Comparison of ENCODE assay signal across 8 cellular contexts in genomic region chr9:127785933-127786772, GRCh38. TPM values are rescaled to one million over a fixed set of nuclear protein-coding genes. Genes with fewer than 3 reads are reported as not detected.
DNase-seq lines count a peak whose midpoint lies in the region; ATAC-seq, FAIRE-seq and TF ChIP-seq lines count a peak whose summit lies in the region.

Gene CDK9 (plus strand): TSS chr9:127786034. CDS start chr9:127786149, 115 bp downstream.

- H3K79me2 ChIP-seq in astrocyte (ENCODE audit: insufficient read depth, low read length): peaks cover 48% of the 10 kb centered on the region
- peaks cover 45% of the 10 kb centered on the region for H3K79me2 ChIP-seq in hepatocyte

- peak within 1 kb of the TSS; percentile 88 for H3K27ac Mint-ChIP-seq in astrocyte (ENCODE audit: unreplicated experiment)

- no peaks in the 10 kb centered on the region for H3K9me2 ChIP-seq in hepatocyte (replicated peaks; ENCODE audit: insufficient read depth)

- H3K4me1 Mint-ChIP-seq in astrocyte (ENCODE audit: low read depth, unreplicated experiment): peaks cover 13% of the 10 kb centered on the region

- ATAC-seq in GM18498 (IDR thresholded peaks at IDR 0.05; ENCODE audit: unreplicated experiment) (peak; percentile 65), HG02884 (IDR thresholded peaks at IDR 0.05; ENCODE audit: unreplicated experiment) (peak; percentile 49), HG03378 (IDR thresholded peaks at IDR 0.05; ENCODE audit: unreplicated experiment) (no peak)

- H3K9me3 ChIP-seq in astrocyte (ENCODE audit: insufficient read depth, low read depth, low read length) (no peaks in the 10 kb centered on the region), hepatocyte (ENCODE audit: low read depth) (no peaks in the 10 kb centered on the region)

- H3K4me2 ChIP-seq in astrocyte (ENCODE audit: low read length): peak within 1 kb of the TSS; percentile 88
- peak within 1 kb of the TSS; percentile 87 for H3K4me2 ChIP-seq in hepatocyte

- TF ChIP-seq CTCF in astrocyte (IDR thresholded peaks at IDR 0.05; ENCODE audit: insufficient read depth, low read depth, low read length): no peak
- TF ChIP-seq CTCF in hepatocyte (IDR thresholded peaks at IDR 0.05; ENCODE audit: poor library complexity): no peak
- no peak for TF ChIP-seq CTCF in retinal pigment epithelial cell (conservative IDR thresholded peaks at IDR 0.05; ENCODE audit: low read depth, low read length)

- DNase-seq in NCI-H2029 (lab: John Stamatoyannopoulos, UW) (peak; percentile 83), T-helper 9 cell (peak; percentile 91), astrocyte (ENCODE audit: low read depth) (peak; percentile 70), hepatocyte (ENCODE audit: low spot score) (peak; percentile 96), retinal pigment epithelial cell (ENCODE audit: low read depth) (no peak)

- H3K27me3 ChIP-seq in astrocyte (ENCODE audit: insufficient read depth, low read length): no peaks in the 10 kb centered on the region
- no peaks in the 10 kb centered on the region for H3K27me3 ChIP-seq in hepatocyte

- peak within 1 kb of the TSS; percentile 81 for H3K4me3 ChIP-seq in astrocyte (ENCODE audit: insufficient read depth, low read depth, low read length)
- peak within 1 kb of the TSS; percentile 100 for H3K4me3 ChIP-seq in hepatocyte
- peak within 1 kb of the TSS; percentile 89 for H3K4me3 ChIP-seq in retinal pigment epithelial cell (ENCODE audit: low read length)

- peak within 1 kb of the TSS; percentile 75 for H2AFZ ChIP-seq in astrocyte (ENCODE audit: low read depth, low read length)
- peak within 1 kb of the TSS; percentile 82 for H2AFZ ChIP-seq in hepatocyte

- H4K20me1 ChIP-seq in astrocyte (ENCODE audit: insufficient read depth, low read length): peaks cover 49% of the 10 kb centered on the region
- H4K20me1 ChIP-seq in hepatocyte (ENCODE audit: insufficient read depth, poor library complexity, severe bottlenecking): peaks cover 45% of the 10 kb centered on the region

- peak within 1 kb of the TSS; percentile 96 for H3K4me3 Mint-ChIP-seq in astrocyte (ENCODE audit: unreplicated experiment)

- peaks cover 22% of the 10 kb centered on the region for H3K36me3 Mint-ChIP-seq in astrocyte (ENCODE audit: low read depth, unreplicated experiment)

- H3K9ac ChIP-seq in astrocyte (ENCODE audit: low read length): peak within 1 kb of the TSS; percentile 91

- H3K9me3 Mint-ChIP-seq in astrocyte (ENCODE audit: unreplicated experiment): no peaks in the 10 kb centered on the region

- peaks cover 3% of the 10 kb centered on the region for H3K27me3 Mint-ChIP-seq in astrocyte (ENCODE audit: low read depth, unreplicated experiment)

- FAIRE-seq in astrocyte (lab: Jason Lieb, UNC): no peak

- H3K36me3 ChIP-seq in astrocyte (ENCODE audit: insufficient read depth, low read length) (peaks cover 35% of the 10 kb centered on the region), hepatocyte (replicated peaks; ENCODE audit: insufficient read depth, low read depth) (peaks cover 3% of the 10 kb centered on the region)

- 1% methylated on average over 39 of the region's 75 CpGs for WGBS in hepatocyte (ENCODE audit: low lambda C conversion rate, missing lambda C conversion rate)

- H3K27ac ChIP-seq in astrocyte (ENCODE audit: low read depth, low read length): peak within 1 kb of the TSS; percentile 69
- peak within 1 kb of the TSS; percentile 100 for H3K27ac ChIP-seq in hepatocyte

- H3K4me1 ChIP-seq in astrocyte (ENCODE audit: insufficient read depth, low read length) (peaks cover 4% of the 10 kb centered on the region), hepatocyte (ENCODE audit: insufficient read depth) (peaks cover 8% of the 10 kb centered on the region)

RNA-seq across cellular contexts. Expression of gene CDK9, which starts in this region (rescaled TPM):
- total RNA-seq in astrocyte (70.5 and 71.7 TPM in 2 replicates), hepatocyte (53.5 and 84.6 TPM in 2 replicates)
- 91.4 and 92.3 TPM in 2 replicates for polyA plus RNA-seq in hepatocyte
